Comparison of ENCODE assay signal across 8 cellular contexts in genomic region chr2:87442983-87443577, GRCh38.
DNase-seq lines count a peak whose midpoint lies in the region; ATAC-seq and TF ChIP-seq lines count a peak whose summit lies in the region.
"Not testable (repeated sequence)": the region's sequence is repeated elsewhere in the genome, so short reads cannot be mapped to it uniquely, and the experiment has no call there.

No MANE protein-coding gene starts in this region.

- not testable (repeated sequence) for H3K4me3 ChIP-seq in GM12865 (ENCODE audit: low read depth, low read length)

- H3K27ac Mint-ChIP-seq in T-helper 1 cell treated with Interleukin-12 subunit alpha and Interleukin-12 subunit beta and Interleukin-4 antibody, amounts not matched to agents 30 μg/mL and 1 μg/mL, for 36 hours, result peak overlapping the region; percentile 86

- not testable (repeated sequence) for H3K36me3 Mint-ChIP-seq in T-helper 1 cell treated with Interleukin-12 subunit alpha and Interleukin-12 subunit beta and Interleukin-4 antibody, amounts not matched to agents 30 μg/mL and 1 μg/mL, for 36 hours (ENCODE audit: low read depth)

- peaks cover 18% of the 10 kb centered on the region for H3K4me1 Mint-ChIP-seq in T-helper 1 cell treated with Interleukin-12 subunit alpha and Interleukin-12 subunit beta and Interleukin-4 antibody, amounts not matched to agents 30 μg/mL and 1 μg/mL, for 36 hours (ENCODE audit: low read depth)

- ATAC-seq in GM19025 (IDR thresholded peaks at IDR 0.05; ENCODE audit: low read depth, unreplicated experiment) (peak; percentile 96), GM21526 (IDR thresholded peaks at IDR 0.05; ENCODE audit: low FRiP score, unreplicated experiment) (peak; percentile 97), HG02884 (IDR thresholded peaks at IDR 0.05; ENCODE audit: unreplicated experiment) (peak; percentile 98), HG03280 (IDR thresholded peaks at IDR 0.05; ENCODE audit: unreplicated experiment) (peak; percentile 97)

- H3K9me3 Mint-ChIP-seq in T-helper 1 cell treated with Interleukin-12 subunit alpha and Interleukin-12 subunit beta and Interleukin-4 antibody, amounts not matched to agents 30 μg/mL and 1 μg/mL, for 36 hours, result not testable (repeated sequence)

- peak overlapping the region; percentile 14 for H3K4me3 Mint-ChIP-seq in T-helper 1 cell treated with Interleukin-12 subunit alpha and Interleukin-12 subunit beta and Interleukin-4 antibody, amounts not matched to agents 30 μg/mL and 1 μg/mL, for 36 hours

- not testable (repeated sequence) for H3K27me3 Mint-ChIP-seq in T-helper 1 cell treated with Interleukin-12 subunit alpha and Interleukin-12 subunit beta and Interleukin-4 antibody, amounts not matched to agents 30 μg/mL and 1 μg/mL, for 36 hours (ENCODE audit: low read depth)

- TF ChIP-seq CTCF in GM12865 (IDR thresholded peaks at IDR 0.05; ENCODE audit: insufficient read depth, low read depth, low read length, missing control alignments), result not testable (repeated sequence)

- DNase-seq in GM12865 (ENCODE audit: low read depth), result peak; percentile 67
- DNase-seq in activated naive CD4-positive, alpha-beta T cell treated with Interleukin-2 at 50 U/mL for 16 hours, result peak; percentile 64
- peak; percentile 62 for DNase-seq in stimulated activated CD4-positive, alpha-beta T cell treated with anti-CD3 and anti-CD28 coated beads, Interleukin-15, amount 100 ng/mL, for 24 hours
